ENCODE assay signal across 8 cellular contexts in the genomic region with DNA sequence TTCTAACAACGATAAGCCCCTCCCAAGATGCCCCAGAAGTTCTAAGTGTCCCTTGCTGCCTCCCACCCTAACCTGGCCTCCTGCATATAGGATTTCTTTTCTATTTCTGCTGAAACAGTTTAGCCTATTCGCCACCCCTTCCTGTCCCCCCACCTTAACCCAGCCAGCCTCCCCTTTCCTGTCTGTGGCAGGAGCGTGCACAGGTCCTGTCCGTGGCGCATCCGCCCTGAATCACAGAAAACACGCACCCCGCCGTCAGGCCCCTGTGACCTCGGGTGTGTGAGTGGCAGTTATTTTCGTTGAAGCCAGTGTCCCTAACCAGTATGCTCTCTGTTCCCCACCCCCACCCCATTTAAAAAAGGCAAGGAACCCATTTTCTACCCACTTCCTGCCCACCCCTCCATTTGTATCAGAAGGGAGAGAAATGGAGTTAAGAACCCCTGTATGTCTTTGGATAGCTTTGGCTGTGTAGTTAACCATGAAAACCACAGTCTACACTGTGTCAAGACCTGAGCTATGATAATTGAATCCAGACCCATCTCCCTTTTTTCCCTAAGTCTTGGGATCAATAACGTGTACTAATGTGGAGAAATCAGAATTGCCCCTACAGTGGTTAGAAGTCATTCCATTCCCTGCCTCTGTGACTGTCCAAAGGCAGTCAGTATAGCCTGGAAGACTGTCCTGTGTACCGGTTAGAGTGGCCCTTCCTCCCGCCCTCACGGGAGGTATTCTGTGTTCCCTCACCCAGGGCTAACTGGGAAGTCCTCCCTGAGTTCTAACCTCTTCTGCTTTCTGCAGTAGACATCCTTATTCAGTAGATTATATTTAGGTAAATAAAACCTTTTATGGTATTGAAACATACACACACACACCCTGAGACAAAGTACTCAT. TPM values are rescaled to one million over a fixed set of nuclear protein-coding genes. Genes with fewer than 3 reads are reported as not detected.
DNase-seq lines count a peak whose midpoint lies in the region; ATAC-seq and TF ChIP-seq lines count a peak whose summit lies in the region.

No MANE protein-coding gene starts in this region.

- no peak overlapping the region for H2AFZ ChIP-seq in SK-N-SH (ENCODE audit: low read depth)

- no peaks in the 10 kb centered on the region for H3K9me3 ChIP-seq in SK-N-SH

- peaks cover 27 to 40% of the 10 kb centered on the region in 2 experiments for H3K36me3 ChIP-seq in SK-N-SH (replicated peaks in 1 of 2; ENCODE audit: control insufficient read depth in 1 of 2, insufficient read depth in 2 of 2, low read length in 1 of 2)

- H3K27ac ChIP-seq in SK-N-SH (ENCODE audit: low read depth in 2 of 2, low read length in 1 of 2) (peak overlapping the region; percentile 50 to 87), angular gyrus (ENCODE audit: low read depth, low read length) (peak overlapping the region; percentile 33)

- H3K27me3 ChIP-seq in SK-N-SH (ENCODE audit: insufficient read depth), result no peaks in the 10 kb centered on the region

- no peak for TF ChIP-seq EP300 in SK-N-SH (IDR thresholded peaks at IDR 0.05; ENCODE audit: borderline replicate concordance in 1 of 2, low read depth in 1 of 2, low read length in 1 of 2)

- 33% methylated on average over 15 of the region's 15 CpGs for WGBS in SK-N-SH (ENCODE audit: low lambda C conversion rate)

- peak overlapping the region; percentile 85 for H3K4me2 ChIP-seq in SK-N-SH

- no peak for ATAC-seq in HG03159 (IDR thresholded peaks at IDR 0.05; ENCODE audit: unreplicated experiment)
- ATAC-seq in GM21360 (IDR thresholded peaks at IDR 0.05; ENCODE audit: unreplicated experiment), result no peak

- TF ChIP-seq RAD21 in SK-N-SH (IDR thresholded peaks at IDR 0.05; ENCODE audit: low read length), result no peak

- POLR2A ChIA-PET in SK-N-SH (lab: Yijun Ruan, JAX), result interaction anchor here (0.9 kb wide), 1 partner anchor 264 kb away, joined by 3 read pairs; a partner anchor contains a TSS

- peak overlapping the region; percentile 91 for H3K9ac ChIP-seq in SK-N-SH

- CTCF ChIA-PET in SK-N-SH (lab: Yijun Ruan, JAX), result interaction anchor here (0.7 to 2.1 kb wide), 5 partner anchors 17 to 190 kb away, joined by 3 to 7 read pairs (median 3); no protein-coding TSS in a partner anchor

- TF ChIP-seq CTCF in GM10266 (IDR thresholded peaks at IDR 0.05; ENCODE audit: control insufficient read depth, insufficient read depth, low read depth, missing control alignments), result no peak
- TF ChIP-seq CTCF in SK-N-SH (IDR thresholded peaks at IDR 0.05), result no peak

- DNase-seq in GM10266 (ENCODE audit: extremely low spot score) (peak; percentile 65), SK-N-SH (peak; percentile 42), left kidney (ENCODE audit: low read depth, low spot score) (peak; percentile 45), NCI-H226 (no peak)
- peak; percentile 51 to 53 for DNase-seq in stimulated activated CD8-positive, alpha-beta memory T cell treated with anti-CD3 and anti-CD28 coated beads, Interleukin-4, amount 100 ng/mL, for 1 hour (ENCODE audit: low read depth in 2 of 2, low spot score in 1 of 2)

- H4K20me1 ChIP-seq in SK-N-SH (ENCODE audit: insufficient read depth), result no peaks in the 10 kb centered on the region

- H3K4me3 ChIP-seq in SK-N-SH (ENCODE audit: low read depth in 2 of 2, low read length in 1 of 2), result peak overlapping the region; percentile 86 to 89

- H3K9me2 ChIP-seq in SK-N-SH, result no peaks in the 10 kb centered on the region

- H3K79me2 ChIP-seq in SK-N-SH (ENCODE audit: insufficient read depth), result peaks cover 62% of the 10 kb centered on the region

- peaks cover 27% of the 10 kb centered on the region for H3F3A ChIP-seq in SK-N-SH (replicated peaks; ENCODE audit: insufficient read depth)

- peaks cover 18 to 28% of the 10 kb centered on the region in 2 experiments for H3K4me1 ChIP-seq in SK-N-SH (ENCODE audit: control insufficient read depth in 1 of 2, insufficient read depth in 2 of 2, low read depth in 1 of 2, low read length in 1 of 2)

TF ChIP-seq in SK-N-SH, 30 proteins besides CTCF, POLR2A, EP300 and RAD21:
- TF ChIP-seq ZBTB33 (IDR thresholded peaks at IDR 0.05; ENCODE audit: borderline replicate concordance, low read depth), result no peak
- no peak for TF ChIP-seq FOXM1 (IDR thresholded peaks at IDR 0.05; ENCODE audit: low read depth)
- peak; percentile 65 for TF ChIP-seq TCF12 (IDR thresholded peaks at IDR 0.05)
- TF ChIP-seq MXI1 (IDR thresholded peaks at IDR 0.05; ENCODE audit: low read depth, low read length), result peak; percentile 51; the same call in 1 of the 2 replicates
- TF ChIP-seq, protein P1, sequence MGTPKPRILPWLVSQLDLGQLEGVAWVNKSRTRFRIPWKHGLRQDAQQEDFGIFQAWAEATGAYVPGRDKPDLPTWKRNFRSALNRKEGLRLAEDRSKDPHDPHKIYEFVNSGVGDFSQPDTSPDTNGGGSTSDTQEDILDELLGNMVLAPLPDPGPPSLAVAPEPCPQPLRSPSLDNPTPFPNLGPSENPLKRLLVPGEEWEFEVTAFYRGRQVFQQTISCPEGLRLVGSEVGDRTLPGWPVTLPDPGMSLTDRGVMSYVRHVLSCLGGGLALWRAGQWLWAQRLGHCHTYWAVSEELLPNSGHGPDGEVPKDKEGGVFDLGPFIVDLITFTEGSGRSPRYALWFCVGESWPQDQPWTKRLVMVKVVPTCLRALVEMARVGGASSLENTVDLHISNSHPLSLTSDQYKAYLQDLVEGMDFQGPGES (IDR thresholded peaks at IDR 0.05; ENCODE audit: low read depth, low read length), result no peak
- no peak for TF ChIP-seq MAX (IDR thresholded peaks at IDR 0.05; ENCODE audit: low read depth)
- TF ChIP-seq CHD2 (IDR thresholded peaks at IDR 0.05; ENCODE audit: low read length, partially characterized antibody), result no peak

RNA-seq across cellular contexts. Expression of gene PLEKHO1, which starts 1.8 kb away (rescaled TPM):
- 27.8 and 33.5 TPM in 2 replicates for polyA plus RNA-seq in SK-N-SH (2012; rRNA removed)
- 24.1 and 25.1 TPM in 2 replicates for polyA plus RNA-seq in SK-N-SH (2012; cell fraction: cytosol; rRNA removed)
- 54.0 and 65.5 TPM in 2 replicates for polyA plus RNA-seq in SK-N-SH (2012; cell fraction: nucleus; rRNA removed)
